ENCODE assay signal across 8 cellular contexts in the genomic region with DNA sequence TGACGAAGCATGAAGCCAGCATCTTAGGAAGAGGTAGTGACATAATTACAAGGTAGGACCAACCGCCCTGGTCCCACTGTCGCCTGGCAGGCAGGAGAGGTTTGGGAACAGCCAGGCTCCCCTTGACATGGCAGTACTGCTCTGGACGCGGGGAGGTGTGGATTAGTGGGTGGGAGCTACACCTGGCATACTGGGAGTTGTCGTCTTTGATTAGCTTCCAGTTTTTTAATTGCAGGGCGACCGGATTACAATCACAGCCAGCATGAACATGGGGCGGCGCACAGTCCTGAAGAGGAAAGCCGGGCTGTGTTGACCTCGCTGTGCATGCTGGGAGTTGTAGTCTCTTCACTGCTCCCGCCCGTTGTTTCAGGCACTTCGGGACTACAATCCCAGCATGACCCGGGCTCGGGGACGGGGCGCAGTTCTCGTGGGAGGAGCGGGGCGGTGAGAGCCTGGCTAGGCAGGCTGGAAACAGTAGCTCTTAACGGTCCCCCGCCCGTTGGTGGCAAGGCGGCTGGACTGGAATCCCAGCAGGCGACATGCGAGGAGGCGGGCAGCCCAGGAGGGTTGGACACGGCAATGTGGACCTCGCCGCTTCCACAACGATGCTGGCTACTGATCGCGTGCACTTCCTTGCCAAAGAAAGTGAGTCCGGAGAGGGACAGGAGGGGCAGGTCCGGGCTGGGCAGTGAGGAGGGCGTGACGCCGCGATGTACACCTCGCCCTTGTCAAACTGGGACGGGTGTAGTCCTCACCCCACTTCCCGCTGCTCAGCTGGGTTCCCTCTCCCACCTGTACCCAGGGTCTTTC.
DNase-seq lines count a peak whose midpoint lies in the region; ATAC-seq and TF ChIP-seq lines count a peak whose summit lies in the region.

No MANE protein-coding gene starts in this region.

- H3K36me3 ChIP-seq in Peyer's patch (no peaks in the 10 kb centered on the region), right atrium auricular region (no peaks in the 10 kb centered on the region)

- H3K4me1 ChIP-seq in Peyer's patch = peaks cover 0 to 9% (median 0%) of the 10 kb centered on the region in 4 donors
- peaks cover 0 to 4% of the 10 kb centered on the region in 2 donors for H3K4me1 ChIP-seq in right atrium auricular region

- POLR2A ChIA-PET in GM10248 (lab: Yijun Ruan, JAX) = no interaction called here

- CTCF ChIA-PET in GM10248 (lab: Yijun Ruan, JAX) = no interaction called here

- peak; percentile 97 for DNase-seq in DMS114 treated with DMSO at 0.1 percent for 48 hours (lab: John Stamatoyannopoulos, UW; ENCODE audit: unreplicated experiment)
- DNase-seq in Peyer's patch = peak; percentile 77 to 88 (median 88)
- peak; percentile 81 for DNase-seq in activated effector memory CD4-positive, alpha-beta T cell treated with Interleukin-2 at 50 U/mL for 16 hours
- DNase-seq in right atrium auricular region (ENCODE audit: low spot score) = peak; percentile 75
- peak; percentile 83 to 84 for DNase-seq in stimulated activated CD4-positive, alpha-beta T cell treated with anti-CD3 and anti-CD28 coated beads, Interleukin-15, amount 100 ng/mL, for 48 hours (ENCODE audit: low read depth in 2 of 2)
- DNase-seq in GM10248 (ENCODE audit: extremely low spot score) = no peak
- no peak for DNase-seq in erythroblast (lab: John Stamatoyannopoulos, UW)

- ATAC-seq in HG03175 (IDR thresholded peaks at IDR 0.05; ENCODE audit: unreplicated experiment) = no peak

- H3K27me3 ChIP-seq in Peyer's patch (no peaks in the 10 kb centered on the region), right atrium auricular region (no peaks in the 10 kb centered on the region)

- H3K9me3 ChIP-seq in Peyer's patch (peaks cover 0 to 9% (median 4%) of the 10 kb centered on the region in 4 donors), right atrium auricular region (peaks cover 0 to 41% of the 10 kb centered on the region in 2 donors)

- TF ChIP-seq CTCF in Peyer's patch (IDR thresholded peaks at IDR 0.05) = no peak
- peak in 1 of 2 donors; percentile 16 for TF ChIP-seq CTCF in right atrium auricular region (IDR thresholded peaks at IDR 0.05)
- TF ChIP-seq CTCF in GM10248 (IDR thresholded peaks at IDR 0.05; ENCODE audit: control extremely low read depth, extremely low read depth, low read depth, missing control alignments) = no peak

- TF ChIP-seq POLR2A in Peyer's patch (IDR thresholded peaks at IDR 0.05) = no peak
- no peak for TF ChIP-seq POLR2A in erythroblast (IDR thresholded peaks at IDR 0.05; ENCODE audit: low read length)

- H3K27ac ChIP-seq in Peyer's patch (peak overlapping the region in 2 of 4 donors; percentile 52 to 64), right atrium auricular region (peak overlapping the region in 1 of 2 donors; percentile 62)

- H3K4me3 ChIP-seq in Peyer's patch (peak overlapping the region; percentile 35 to 71 (median 46)), right atrium auricular region (peak overlapping the region; percentile 23 to 75)

Comparison
In these comparisons a context has a peak if more than half of its experiments do, and no peak if none do; other contexts are left out.
1. DNase-seq: peak in DMS114 treated with DMSO at 0.1 percent for 48 hours (single experiment), Peyer's patch (3 of 3), activated effector memory CD4-positive, alpha-beta T cell treated with Interleukin-2 at 50 U/mL for 16 hours (single experiment), right atrium auricular region (single experiment) and stimulated activated CD4-positive, alpha-beta T cell treated with anti-CD3 and anti-CD28 coated beads, Interleukin-15, amount 100 ng/mL, for 48 hours (2 of 2); none in GM10248 (single experiment) and erythroblast (0 of 2).